In genomic region chr1:224357626-224358124, GRCh38 we compare ENCODE assay signal across 7 cellular contexts. TPM values are rescaled to one million over a fixed set of nuclear protein-coding genes. Genes with fewer than 3 reads are reported as not detected.
A peak's percentile ranks its signal among the peaks of the same experiment; 100 is the strongest.
DNase-seq lines count a peak whose midpoint lies in the region; ATAC-seq and TF ChIP-seq lines count a peak whose summit lies in the region.

No MANE protein-coding gene starts in this region.

- intact Hi-C loops in OCI-LY7 (cut with micrococcal nuclease; ENCODE audit: unreplicated experiment): loop anchor here (5.0 kb wide), 1 partner anchor 75 kb away; the partner anchor contains the start of gene WDR26

- H2AFZ ChIP-seq in H9 (ENCODE audit: low read length): no peak overlapping the region
- peak overlapping the region; percentile 55; the same call in 1 of the 2 replicates for H2AFZ ChIP-seq in OCI-LY7 (ENCODE audit: low read length)
- H2AFZ ChIP-seq in neuronal stem cell (ENCODE audit: low read length): peak overlapping the region; percentile 92

- H3K4ac ChIP-seq in H9 (ENCODE audit: low read depth, low read length) (no peak overlapping the region), neuronal stem cell (ENCODE audit: low read length) (no peak overlapping the region)

- peak overlapping the region; percentile 89 to 93 for H3K4me3 Mint-ChIP-seq in H9

- H3K4me3 ChIP-seq in OCI-LY7 (ENCODE audit: low read depth, low read length, poor library complexity, severe bottlenecking) (peak overlapping the region; percentile 77), endocrine pancreas (ENCODE audit: control insufficient read depth, insufficient read depth, low read length) (peak overlapping the region; percentile 83), neuronal stem cell (ENCODE audit: low read length in 2 of 2) (peak overlapping the region; percentile 64 to 99)

- H2BK20ac ChIP-seq in H9 (ENCODE audit: low read depth, low read length, poor library complexity, severe bottlenecking): no peak overlapping the region

- peaks cover 2% of the 10 kb centered on the region; the same call in 1 of the 2 replicates for H3K4me1 ChIP-seq in H9 (ENCODE audit: insufficient read depth, low read length)
- peaks cover 11% of the 10 kb centered on the region for H3K4me1 ChIP-seq in OCI-LY7 (ENCODE audit: insufficient read depth, low read length, poor library complexity, severe bottlenecking)
- H3K4me1 ChIP-seq in endocrine pancreas (ENCODE audit: control insufficient read depth, insufficient read depth, low read length): peaks cover 6% of the 10 kb centered on the region
- peaks cover 2 to 6% of the 10 kb centered on the region in 2 donors for H3K4me1 ChIP-seq in neuronal stem cell (ENCODE audit: control insufficient read depth in 2 of 2, insufficient read depth in 1 of 2, low read depth in 1 of 2, low read length in 2 of 2)

- H3K27me3 ChIP-seq in H9 (ENCODE audit: insufficient read depth, low read length) (no peaks in the 10 kb centered on the region), endocrine pancreas (ENCODE audit: control insufficient read depth, insufficient read depth, low read length) (no peaks in the 10 kb centered on the region), neuronal stem cell (ENCODE audit: control insufficient read depth in 3 of 3, insufficient read depth in 3 of 3, low read depth in 1 of 3, low read length in 3 of 3) (no peaks in the 10 kb centered on the region)

- no peak overlapping the region for H4K5ac ChIP-seq in H9 (ENCODE audit: insufficient read length, low read depth, low read length)

- no peaks in the 10 kb centered on the region for H3K9me2 ChIP-seq in OCI-LY7 (ENCODE audit: insufficient read depth, low read length)

- no peak overlapping the region for H3T11ph ChIP-seq in H9 (ENCODE audit: low read length)

- no peaks in the 10 kb centered on the region for H3K27me3 Mint-ChIP-seq in H9 (ENCODE audit: low read depth)

- H3K23me2 ChIP-seq in H9 (ENCODE audit: insufficient read length, low read depth, low read length, poor library complexity, severe bottlenecking): no peaks in the 10 kb centered on the region

- H3K4me2 ChIP-seq in H9 (ENCODE audit: insufficient read depth, insufficient read length, low read length): peak overlapping the region; percentile 71
- H3K4me2 ChIP-seq in OCI-LY7 (ENCODE audit: low read length): peak overlapping the region; percentile 91
- H3K4me2 ChIP-seq in neuronal stem cell (ENCODE audit: insufficient read depth, low read length, poor library complexity, severe bottlenecking): peak overlapping the region; percentile 60

- POLR2A ChIA-PET in OCI-LY7 (lab: Charles Lee): interaction anchor here (0.6 to 3.8 kb wide), 13 partner anchors 8 to 145 kb away, joined by 3 to 13 read pairs (median 4); no protein-coding TSS in a partner anchor

- H3K9me3 ChIP-seq in H9 (ENCODE audit: control insufficient read depth, low read depth, low read length) (no peaks in the 10 kb centered on the region), OCI-LY7 (ENCODE audit: low read length) (no peaks in the 10 kb centered on the region), endocrine pancreas (ENCODE audit: control insufficient read depth, low read length) (no peaks in the 10 kb centered on the region), neuronal stem cell (replicated peaks in 1 of 2; ENCODE audit: control insufficient read depth in 2 of 2, insufficient read depth in 1 of 2, low read depth in 1 of 2, low read length in 2 of 2) (no peaks in the 10 kb centered on the region)

- ATAC-seq in GM19351 (IDR thresholded peaks at IDR 0.05; ENCODE audit: unreplicated experiment) (no peak), GM18909 (IDR thresholded peaks at IDR 0.05; ENCODE audit: poor library complexity, unreplicated experiment) (no peak), HG02973 (IDR thresholded peaks at IDR 0.05; ENCODE audit: unreplicated experiment) (no peak)

- H3K14ac ChIP-seq in H9 (ENCODE audit: insufficient read depth, low read length) (no peak overlapping the region), neuronal stem cell (ENCODE audit: low read length) (no peak overlapping the region)

- H3K56ac ChIP-seq in H9 (ENCODE audit: insufficient read length, low read depth, low read length): no peak overlapping the region

- H4K20me1 ChIP-seq in H9 (ENCODE audit: control insufficient read depth, insufficient read depth, insufficient read length) (no peaks in the 10 kb centered on the region), OCI-LY7 (ENCODE audit: insufficient read depth, low read length) (0 out of 2 replicates have a peak, but pooled peaks cover 7% of the 10 kb centered on the region)

- H3K9ac ChIP-seq in H9 (ENCODE audit: extremely low read depth, insufficient read length, low read length) (peak overlapping the region; percentile 59), endocrine pancreas (ENCODE audit: control insufficient read depth, insufficient read depth, low read length) (no peak overlapping the region), neuronal stem cell (ENCODE audit: low read depth, low read length, poor library complexity) (no peak overlapping the region)

- TF ChIP-seq CTCF in H9 (conservative IDR thresholded peaks at IDR 0.05) (no peak), OCI-LY7 (conservative IDR thresholded peaks at IDR 0.05; ENCODE audit: low read length) (0 out of 2 replicates have a peak, but pooled peaks have one; percentile 8)

- WGBS in H9 (ENCODE audit: extremely low coverage, insufficient read length, low lambda C conversion rate): no CpG with 5 or more reads among the region's 9 CpGs
- no CpG with 5 or more reads among the region's 9 CpGs for WGBS in neuronal stem cell (ENCODE audit: extremely low coverage in 2 of 2, insufficient read length in 2 of 2, insufficient replicate concordance in 1 of 2), 2 donors

- H4K8ac ChIP-seq in H9 (replicated peaks; ENCODE audit: insufficient read length, low read depth, low read length): no peak overlapping the region
- H4K8ac ChIP-seq in neuronal stem cell (ENCODE audit: low read depth, low read length): no peak overlapping the region

- H3K79me1 ChIP-seq in H9 (ENCODE audit: insufficient read depth, low read depth, low read length, poor library complexity, severe bottlenecking) (peaks cover 7% of the 10 kb centered on the region), neuronal stem cell (ENCODE audit: low read depth, low read length) (peaks cover 9% of the 10 kb centered on the region)

- H3K79me2 ChIP-seq in H9 (ENCODE audit: insufficient read depth, low read length) (peaks cover 17% of the 10 kb centered on the region; the same call in 1 of the 2 replicates), OCI-LY7 (ENCODE audit: insufficient read depth, low read depth, low read length) (peaks cover 30% of the 10 kb centered on the region; the same call in 1 of the 2 replicates)

- DNase-seq in H9 (no peak), OCI-LY7 (ENCODE audit: low spot score) (peak; percentile 18), neuronal stem cell (ENCODE audit: low spot score) (no peak)

- H3K23ac ChIP-seq in H9 (ENCODE audit: insufficient read length, low read depth, low read length): no peak overlapping the region
- H3K23ac ChIP-seq in neuronal stem cell (ENCODE audit: low read depth, low read length, poor library complexity): no peak overlapping the region

- CTCF ChIA-PET in OCI-LY7 (lab: Charles Lee; ENCODE audit: unreplicated experiment): interaction anchor here (0.5 kb wide), 1 partner anchor 115 kb away, joined by 3 read pairs; no protein-coding TSS in a partner anchor

- H3K4me1 Mint-ChIP-seq in H9: peaks cover 20 to 24% of the 10 kb centered on the region in 2 experiments

- H3K36me3 Mint-ChIP-seq in H9 (ENCODE audit: insufficient read depth in 1 of 3, low read depth in 3 of 3): peaks cover 5 to 30% (median 18%) of the 10 kb centered on the region in 3 experiments

- H2BK5ac ChIP-seq in H9 (ENCODE audit: insufficient read length, low read length): no peak overlapping the region
- no peak overlapping the region for H2BK5ac ChIP-seq in neuronal stem cell (ENCODE audit: low read length)

- H2BK15ac ChIP-seq in H9 (ENCODE audit: low read depth, low read length) (no peak overlapping the region), neuronal stem cell (ENCODE audit: low read length) (no peak overlapping the region)

- peak overlapping the region; percentile 3 to 37 (median 8); a peak in 4 of 7 replicates for H3K27ac Mint-ChIP-seq in H9

- H2BK12ac ChIP-seq in H9 (ENCODE audit: insufficient read length, low read depth, low read length) (no peak overlapping the region), neuronal stem cell (ENCODE audit: low read length) (no peak overlapping the region)

- no peak overlapping the region for H2BK120ac ChIP-seq in H9 (ENCODE audit: low read depth, low read length, poor library complexity, severe bottlenecking)
- no peak overlapping the region for H2BK120ac ChIP-seq in neuronal stem cell (ENCODE audit: low read depth, low read length)

- H4K91ac ChIP-seq in H9 (ENCODE audit: insufficient read length, low read depth, low read length): no peak overlapping the region
- H4K91ac ChIP-seq in neuronal stem cell (ENCODE audit: low read depth, low read length, poor library complexity): no peak overlapping the region

- no TSS peak for BruUV-seq in OCI-LY7 (replicated peaks; lab: Mats Ljungman, UMichigan)

- H3K36me3 ChIP-seq in OCI-LY7 (ENCODE audit: insufficient read depth, low read length): peaks cover 7% of the 10 kb centered on the region; the same call in 1 of the 2 replicates
- H3K36me3 ChIP-seq in endocrine pancreas (ENCODE audit: control insufficient read depth, insufficient read depth, low read length): no peaks in the 10 kb centered on the region
- H3K36me3 ChIP-seq in neuronal stem cell (replicated peaks in 1 of 2; ENCODE audit: control insufficient read depth in 2 of 2, insufficient read depth in 2 of 2, low read length in 2 of 2): peaks cover 0 to 24% of the 10 kb centered on the region in 2 donors

- H3K27ac ChIP-seq in H9 (ENCODE audit: insufficient read length, low read depth, low read length): no peak overlapping the region
- no peak overlapping the region for H3K27ac ChIP-seq in OCI-LY7 (ENCODE audit: low read depth, low read length, poor library complexity, severe bottlenecking)
- no peak overlapping the region for H3K27ac ChIP-seq in neuronal stem cell (replicated peaks; ENCODE audit: low read length)

- peaks cover 0 to 5% of the 10 kb centered on the region in 2 experiments; a peak in 3 of 5 replicates for H3K9me3 Mint-ChIP-seq in H9

- no peak overlapping the region for H2AK5ac ChIP-seq in H9 (ENCODE audit: insufficient read length, low read length)
- H2AK5ac ChIP-seq in neuronal stem cell (ENCODE audit: low read depth, low read length): no peak overlapping the region

- H3K18ac ChIP-seq in H9 (ENCODE audit: insufficient read length, low read depth, low read length) (no peak overlapping the region), neuronal stem cell (ENCODE audit: low read length) (no peak overlapping the region)

RNA-seq across cellular contexts. Expression of gene CNIH4, which starts 1.0 kb away (rescaled TPM):
- 104 and 114 TPM in 2 replicates for total RNA-seq in H9 (2021)
- 20.7 and 24.1 TPM in 2 replicates for total RNA-seq in OCI-LY7 (2014; rRNA removed; shearing (Covaris generic))
- 28.6 and 31.0 TPM in 2 replicates for total RNA-seq in OCI-LY7 (2022)
- 116 TPM for polyA plus RNA-seq in neuronal stem cell (2013, experiment 1 of 2)
- 118 TPM for polyA plus RNA-seq in neuronal stem cell (2013, experiment 2 of 2)

RNA-seq across cellular contexts. Expression of gene NVL, which starts 27.7 kb away (rescaled TPM):
- 64.0 and 66.9 TPM in 2 replicates for total RNA-seq in H9 (2021)
- 31.6 and 33.9 TPM in 2 replicates for total RNA-seq in OCI-LY7 (2014; rRNA removed; shearing (Covaris generic))
- 36.7 and 43.0 TPM in 2 replicates for total RNA-seq in OCI-LY7 (2022)
- 34.4 TPM for polyA plus RNA-seq in neuronal stem cell (2013, experiment 1 of 2)
- 31.4 TPM for polyA plus RNA-seq in neuronal stem cell (2013, experiment 2 of 2)
